ENCODE assay signal across 1 cellular context in genomic region chr15:43922021-43922420, GRCh38.
TF ChIP-seq lines count a peak whose summit lies in the region.

No MANE protein-coding gene starts in this region.

TF ChIP-seq in IMR-90, 13 proteins besides CTCF, POLR2A, EP300 and RAD21:
- TF ChIP-seq MAZ (IDR thresholded peaks at IDR 0.05; ENCODE audit: borderline replicate concordance, low read depth, low read length) = no peak
- TF ChIP-seq BHLHE40 (IDR thresholded peaks at IDR 0.05; ENCODE audit: low read depth, low read length) = no peak
- peak; percentile 85 for TF ChIP-seq CEBPB (IDR thresholded peaks at IDR 0.05; ENCODE audit: low read depth, low read length)
